27 cellular contexts compared by ENCODE assay signal in genomic region chr14:32375663-32376062, GRCh38. TPM values are rescaled to one million over a fixed set of nuclear protein-coding genes. Genes with fewer than 3 reads are reported as not detected.
A peak's percentile ranks its signal among the peaks of the same experiment; 100 is the strongest.
DNase-seq lines count a peak whose midpoint lies in the region; ATAC-seq and TF ChIP-seq lines count a peak whose summit lies in the region.
"Had no signal": no experiment of that assay in that cellular context is flagged by ENCODE, and none has a peak within 500 bp of the region (broad histone marks: within the 10 kb centered on the region; RNA-seq: fewer than 3 reads in every experiment).

No MANE protein-coding gene starts in this region.

- DNase-seq in mammary epithelial cell (peak; percentile 59), MCF 10A (ENCODE audit: unreplicated experiment) (no peak), epithelial cell of esophagus (ENCODE audit: low read depth) (peak; percentile 80)
- no peak for DNase-seq in stimulated activated CD4-positive, alpha-beta T cell treated with anti-CD3 and anti-CD28 coated beads, Interleukin-1b, Interleukin-23, amount 100 ng/mL, for 48 hours
- DNase-seq in activated naive CD4-positive, alpha-beta T cell treated with Interleukin-2 at 50 U/mL for 16 hours = no peak
- DNase-seq: Caco-2; CD8-positive, alpha-beta T cell; NCI-H1048; NCI-H1417 treated with DMSO at 0.1 percent for 48 hours; NCI-H187 treated with DMSO at 0.1 percent for 48 hours; NCI-H2107; NCI-H446; NCI-H526; NCI-H82; NK-92 treated with Interleukin-12 subunit alpha and Interleukin-12 subunit beta, amount 100 ng/mL, for 24 hours; PC-3; SJCRH30 had no signal

- H3K4me3 ChIP-seq in mammary epithelial cell (replicated peaks in 1 of 3; ENCODE audit: insufficient read depth in 1 of 3, low read depth in 2 of 3, low read length in 3 of 3) = no peak overlapping the region
- H3K4me3 ChIP-seq in epithelial cell of esophagus (ENCODE audit: low read length) = no peak overlapping the region
- H3K4me3 ChIP-seq: SJCRH30 had no signal

- BruUV-seq in mammary epithelial cell (replicated peaks; lab: Mats Ljungman, UMichigan) = no TSS peak
- no TSS peak for BruUV-seq in MCF 10A (replicated peaks; lab: Mats Ljungman, UMichigan)

- no peak overlapping the region for H3K27ac Mint-ChIP-seq in MCF 10A (ENCODE audit: low read depth, unreplicated experiment)
- H3K27ac Mint-ChIP-seq: B cell; CD8-positive, alpha-beta T cell; IgD-negative memory B cell had no signal

- H3K9me3 Mint-ChIP-seq in MCF 10A (ENCODE audit: unreplicated experiment) = no peaks in the 10 kb centered on the region
- H3K9me3 Mint-ChIP-seq: CD8-positive, alpha-beta T cell had no signal

- POLR2A ChIA-PET in MCF 10A (lab: Yijun Ruan, JAX) = interaction anchor here (0.6 kb wide), 1 partner anchor 138 kb away, joined by 3 read pairs; no protein-coding TSS in a partner anchor

- H3K4me1 ChIP-seq in mammary epithelial cell (ENCODE audit: insufficient read depth, low read length) = peaks cover 22% of the 10 kb centered on the region
- H3K4me1 ChIP-seq: SJCRH30 had no signal

- H3K79me2 ChIP-seq in mammary epithelial cell (ENCODE audit: insufficient read depth, low read length) = no peaks in the 10 kb centered on the region

- peak; percentile 63 for ATAC-seq in HG03432 (IDR thresholded peaks at IDR 0.05; ENCODE audit: unreplicated experiment)
- no peak for ATAC-seq in GM19397 (IDR thresholded peaks at IDR 0.05; ENCODE audit: unreplicated experiment)
- no peak for ATAC-seq in GM19467 (IDR thresholded peaks at IDR 0.05; ENCODE audit: unreplicated experiment)
- ATAC-seq: CD8-positive, alpha-beta T cell; HCT116; PC-3; SK-N-SH treated with all-trans-retinoic acid at 6 μM for 48 hours had no signal

- in situ Hi-C loops in mammary epithelial cell (cut with MboI; ENCODE audit: low sequenced_read_pairs in 2 of 2) = loop anchor here in 1 of 2 donors (10.0 kb wide), 2 partner anchors 121 to 301 kb away; partner anchors contain the start of gene ARHGAP5

- dilution Hi-C loops in mammary epithelial cell (cut with HindIII; ENCODE audit: low sequenced_read_pairs) = no loop called here

- H3K9ac ChIP-seq in mammary epithelial cell (ENCODE audit: insufficient read depth, low read length) = no peak overlapping the region
- H3K9ac ChIP-seq: KMS-11 had no signal

- intact Hi-C loops in mammary epithelial cell (cut with micrococcal nuclease) (no loop called here), MCF 10A (cut with micrococcal nuclease) (no loop called here)

- H3K36me3 Mint-ChIP-seq in MCF 10A (ENCODE audit: insufficient read depth, unreplicated experiment) = no peaks in the 10 kb centered on the region
- H3K36me3 Mint-ChIP-seq: CD8-positive, alpha-beta T cell; IgD-negative memory B cell had no signal

- H3K36me3 ChIP-seq in mammary epithelial cell (ENCODE audit: insufficient read depth, low read length) = no peaks in the 10 kb centered on the region
- H3K36me3 ChIP-seq: SJCRH30 had no signal

- H3K4me2 ChIP-seq in mammary epithelial cell (ENCODE audit: insufficient read depth, low read depth, low read length) = no peak overlapping the region
- H3K4me2 ChIP-seq: KMS-11 had no signal

- no peak overlapping the region for H3K27ac ChIP-seq in mammary epithelial cell (ENCODE audit: insufficient read depth, low read depth, low read length)
- H3K27ac ChIP-seq: 22Rv1, C4-2B, KMS-11, SJCRH30 had no signal

- no peaks in the 10 kb centered on the region for H4K20me1 ChIP-seq in mammary epithelial cell (ENCODE audit: insufficient read depth, low read length)

- no peak for TF ChIP-seq CTCF in mammary epithelial cell (conservative IDR thresholded peaks at IDR 0.05 in 1 of 2, IDR thresholded peaks at IDR 0.05 in 1 of 2; ENCODE audit: extremely low read depth in 1 of 2, insufficient read depth in 1 of 2, low read depth in 1 of 2, low read length in 2 of 2)
- no peak for TF ChIP-seq CTCF in MCF 10A (IDR thresholded peaks at IDR 0.05; ENCODE audit: unreplicated experiment)
- no peak for TF ChIP-seq CTCF in epithelial cell of esophagus (IDR thresholded peaks at IDR 0.05; ENCODE audit: insufficient read depth, low read depth, low read length, missing control alignments)

- H3K4me3 Mint-ChIP-seq in MCF 10A (ENCODE audit: unreplicated experiment) = no peak overlapping the region
- H3K4me3 Mint-ChIP-seq: B cell; CD8-positive, alpha-beta T cell; IgD-negative memory B cell had no signal

- no peaks in the 10 kb centered on the region for H3K9me3 ChIP-seq in mammary epithelial cell (replicated peaks; ENCODE audit: insufficient read depth, low read length)
- H3K9me3 ChIP-seq: Caco-2, SJCRH30 had no signal

- WGBS in mammary epithelial cell (ENCODE audit: low coverage, missing lambda C conversion rate) = 69% methylated on average over 2 of the region's 2 CpGs

- CTCF ChIA-PET in mammary epithelial cell (lab: Charles Lee; ENCODE audit: low non-redundant PET) = no interaction called here
- CTCF ChIA-PET in MCF 10A (lab: Yijun Ruan, JAX) = interaction anchor here (0.9 to 1.1 kb wide), 3 partner anchors 33 to 913 kb away, joined by 3 to 9 read pairs (median 3); no protein-coding TSS in a partner anchor

- H2AFZ ChIP-seq in mammary epithelial cell (ENCODE audit: low read depth, low read length) = peak overlapping the region; percentile 2

- H3K27me3 ChIP-seq in mammary epithelial cell (ENCODE audit: insufficient read depth, low read length) = no peaks in the 10 kb centered on the region
- H3K27me3 ChIP-seq: SJCRH30 had no signal

- peaks cover 22% of the 10 kb centered on the region for H3K4me1 Mint-ChIP-seq in MCF 10A (ENCODE audit: insufficient read depth, unreplicated experiment)
- H3K4me1 Mint-ChIP-seq: B cell, IgD-negative memory B cell had no signal

- no peaks in the 10 kb centered on the region for H3K27me3 Mint-ChIP-seq in MCF 10A (ENCODE audit: insufficient read depth, unreplicated experiment)
- H3K27me3 Mint-ChIP-seq: IgD-negative memory B cell had no signal

RNA-seq across cellular contexts. Expression of gene AKAP6, which starts 46.6 kb away (rescaled TPM):
- 1 to 10 TPM; 4.8 to 9.2 TPM for total RNA-seq in mammary epithelial cell
- polyA plus RNA-seq in mammary epithelial cell = 0.48 TPM
- 1.7 TPM for polyA minus RNA-seq in mammary epithelial cell
- total RNA-seq in MCF 10A (2022) = 2.3 and 3.6 TPM in 2 replicates

Comparison
In these comparisons a context has a peak if more than half of its experiments do, and no peak if none do; other contexts are left out.
1. DNase-seq: peak in mammary epithelial cell (single experiment) and epithelial cell of esophagus (single experiment); none in MCF 10A (single experiment), stimulated activated CD4-positive, alpha-beta T cell treated with anti-CD3 and anti-CD28 coated beads, Interleukin-1b, Interleukin-23, amount 100 ng/mL, for 48 hours (single experiment) and activated naive CD4-positive, alpha-beta T cell treated with Interleukin-2 at 50 U/mL for 16 hours (single experiment).